ENCODE assay signal across 15 cellular contexts in genomic region chr1:85135456-85135798, GRCh38.
DNase-seq lines count a peak whose midpoint lies in the region; ATAC-seq, FAIRE-seq and TF ChIP-seq lines count a peak whose summit lies in the region.
"Had no signal": no experiment of that assay in that cellular context is flagged by ENCODE, and none has a peak within 500 bp of the region (broad histone marks: within the 10 kb centered on the region; RNA-seq: fewer than 3 reads in every experiment).

No MANE protein-coding gene starts in this region.

- H3K4me3 ChIP-seq in bronchial epithelial cell (ENCODE audit: low read depth, low read length) (no peak overlapping the region), thyroid gland (replicated peaks in 1 of 3) (no peak overlapping the region), pancreas (no peak overlapping the region)
- H3K4me3 ChIP-seq: ascending aorta, uterus had no signal

- DNase-seq in NCI-H526 treated with DMSO at 0.1 percent for 48 hours (lab: John Stamatoyannopoulos, UW), result peak; percentile 10
- DNase-seq in NCI-H526 (lab: John Stamatoyannopoulos, UW), result no peak
- peak; percentile 9 for DNase-seq in NCI-H2196 treated with DMSO at 0.1 percent for 48 hours (lab: John Stamatoyannopoulos, UW; ENCODE audit: unreplicated experiment)
- peak; percentile 72 for DNase-seq in bronchial epithelial cell (ENCODE audit: low read depth)
- no peak for DNase-seq in thyroid gland
- DNase-seq in RKO (ENCODE audit: low spot score), result no peak
- DNase-seq in pancreas, result no peak
- no peak for DNase-seq in retina
- DNase-seq: activated CD8-positive, alpha-beta memory T cell treated with anti-CD3 and anti-CD28 coated beads for 24 hours; CD8-positive, alpha-beta T cell; dermis blood vessel endothelial cell; GDM1; stimulated activated CD4-positive, alpha-beta T cell treated with anti-CD3 and anti-CD28 coated beads, Interleukin-4, amount 100 ng/mL, for 4 hours; uterus had no signal

- TF ChIP-seq CTCF in bronchial epithelial cell (IDR thresholded peaks at IDR 0.05; ENCODE audit: insufficient read depth, low read length, severe bottlenecking) (no peak), thyroid gland (IDR thresholded peaks at IDR 0.05) (no peak), pancreas (IDR thresholded peaks at IDR 0.05) (no peak)

- WGBS in thyroid gland, 2 donors, result 95 to 98% methylated on average over 1 of the region's 1 CpG
- WGBS in pancreas, 2 donors, result 91 to 92% methylated on average over 1 of the region's 1 CpG

- ATAC-seq in pancreas, result no peak
- ATAC-seq: CD8-positive, alpha-beta T cell had no signal

- H3K27ac ChIP-seq in thyroid gland, result peak overlapping the region; percentile 1 to 81 (median 20)
- H3K27ac ChIP-seq in pancreas, result no peak overlapping the region
- H3K27ac ChIP-seq: ascending aorta, uterus had no signal

- H3K36me3 ChIP-seq in bronchial epithelial cell (ENCODE audit: control insufficient read depth, insufficient read depth, low read length) (no peaks in the 10 kb centered on the region), thyroid gland (no peaks in the 10 kb centered on the region), pancreas (no peaks in the 10 kb centered on the region)
- H3K36me3 ChIP-seq: ascending aorta, uterus had no signal

- H3K9me3 ChIP-seq in thyroid gland (no peaks in the 10 kb centered on the region), pancreas (no peaks in the 10 kb centered on the region)
- H3K9me3 ChIP-seq: ascending aorta, uterus had no signal

- H3K27me3 ChIP-seq in bronchial epithelial cell (ENCODE audit: control insufficient read depth, insufficient read depth, low read length) (no peaks in the 10 kb centered on the region), thyroid gland (no peaks in the 10 kb centered on the region), pancreas (no peaks in the 10 kb centered on the region)
- H3K27me3 ChIP-seq: ascending aorta, uterus had no signal

- H3K4me1 ChIP-seq in thyroid gland (peaks cover 9 to 23% of the 10 kb centered on the region in 2 donors), pancreas (peaks cover 11 to 22% (median 22%) of the 10 kb centered on the region in 3 donors)
- H3K4me1 ChIP-seq: uterus had no signal

- intact Hi-C loops in thyroid gland (cut with DNase I) (no loop called here), pancreas (cut with DNase I) (no loop called here)

- FAIRE-seq in bronchial epithelial cell (lab: Jason Lieb, UNC), result peak; percentile 95
- no peak for FAIRE-seq in pancreas (lab: Jason Lieb, UNC)

- no peak for TF ChIP-seq POLR2A in thyroid gland (IDR thresholded peaks at IDR 0.05)

Comparison
In these comparisons a context has a peak if more than half of its experiments do, and no peak if none do; other contexts are left out.
1. DNase-seq: peak in NCI-H526 treated with DMSO at 0.1 percent for 48 hours (single experiment), NCI-H2196 treated with DMSO at 0.1 percent for 48 hours (single experiment) and bronchial epithelial cell (single experiment); none in NCI-H526 (0 of 2), thyroid gland (0 of 2), RKO (single experiment), pancreas (0 of 6) and retina (single experiment).
2. H3K27ac ChIP-seq: peak in thyroid gland (3 of 3); none in pancreas (0 of 4).